19 cellular contexts compared by ENCODE assay signal in genomic region chr19:42362891-42363440, GRCh38. TPM values are rescaled to one million over a fixed set of nuclear protein-coding genes. Genes with fewer than 3 reads are reported as not detected.
DNase-seq lines count a peak whose midpoint lies in the region; ATAC-seq and TF ChIP-seq lines count a peak whose summit lies in the region.
"Had no signal": no experiment of that assay in that cellular context is flagged by ENCODE, and none has a peak within 500 bp of the region (broad histone marks: within the 10 kb centered on the region; RNA-seq: fewer than 3 reads in every experiment).

No MANE protein-coding gene starts in this region.

- no peaks in the 10 kb centered on the region for H4K20me1 ChIP-seq in BLaER1 treated with 17β-estradiol and CSF1 and Interleukin-3, amounts not matched to agents 10 nM and 100 nM
- H4K20me1 ChIP-seq in OCI-LY1 (ENCODE audit: insufficient read depth, low read length) (no peaks in the 10 kb centered on the region), hepatocyte (ENCODE audit: insufficient read depth, poor library complexity, severe bottlenecking) (no peaks in the 10 kb centered on the region)

- H2AFZ ChIP-seq in OCI-LY1 (ENCODE audit: low read length) (no peak overlapping the region), hepatocyte (no peak overlapping the region)
- H2AFZ ChIP-seq: GM23248 had no signal

- H3K9me2 ChIP-seq in OCI-LY1 (ENCODE audit: low read depth, low read length) = no peaks in the 10 kb centered on the region
- H3K9me2 ChIP-seq in hepatocyte (replicated peaks; ENCODE audit: insufficient read depth) = no peaks in the 10 kb centered on the region

- peak overlapping the region; percentile 64 to 90 (median 78) for H3K4me2 ChIP-seq in BLaER1 treated with 17β-estradiol and CSF1 and Interleukin-3, amounts not matched to agents 10 nM and 100 nM
- no peak overlapping the region for H3K4me2 ChIP-seq in OCI-LY1 (ENCODE audit: low read length)
- no peak overlapping the region for H3K4me2 ChIP-seq in hepatocyte

- no peak for ATAC-seq in upper lobe of right lung

- H3K9ac ChIP-seq in BLaER1 treated with 17β-estradiol and CSF1 and Interleukin-3, amounts not matched to agents 10 nM and 100 nM = peak overlapping the region; percentile 8 to 66 (median 46); a peak in 19 of 22 replicates
- no peak overlapping the region for H3K9ac ChIP-seq in OCI-LY1 (ENCODE audit: low read length)
- no peak overlapping the region for H3K9ac ChIP-seq in colonic mucosa (ENCODE audit: low read depth in 2 of 2, low read length in 2 of 2)
- H3K9ac ChIP-seq: GM23248 had no signal

- no peak overlapping the region; a peak in 2 of 20 replicates for H3K4me3 ChIP-seq in BLaER1 treated with 17β-estradiol and CSF1 and Interleukin-3, amounts not matched to agents 10 nM and 100 nM
- H3K4me3 ChIP-seq in OCI-LY1 (ENCODE audit: low read depth, low read length, poor library complexity, severe bottlenecking) = no peak overlapping the region
- no peak overlapping the region for H3K4me3 ChIP-seq in hepatocyte
- no peak overlapping the region for H3K4me3 ChIP-seq in spleen
- no peak overlapping the region for H3K4me3 ChIP-seq in upper lobe of right lung
- H3K4me3 ChIP-seq in colonic mucosa = no peak overlapping the region
- H3K4me3 ChIP-seq: GM23248, SK-N-MC had no signal

- TF ChIP-seq CTCF in OCI-LY1 (IDR thresholded peaks at IDR 0.05; ENCODE audit: low read length) = no peak
- TF ChIP-seq CTCF in hepatocyte (IDR thresholded peaks at IDR 0.05; ENCODE audit: poor library complexity) = no peak
- TF ChIP-seq CTCF in spleen (IDR thresholded peaks at IDR 0.05 in 8 of 11, conservative IDR thresholded peaks at IDR 0.05 in 3 of 11) = no peak
- TF ChIP-seq CTCF in upper lobe of right lung (IDR thresholded peaks at IDR 0.05) = no peak
- TF ChIP-seq CTCF in colonic mucosa (IDR thresholded peaks at IDR 0.05) = no peak

- H3K27me3 ChIP-seq in BLaER1 treated with 17β-estradiol and CSF1 and Interleukin-3, amounts not matched to agents 10 nM and 100 nM = no peaks in the 10 kb centered on the region
- H3K27me3 ChIP-seq in OCI-LY1 (ENCODE audit: insufficient read depth, low read length) (no peaks in the 10 kb centered on the region), hepatocyte (no peaks in the 10 kb centered on the region), spleen (replicated peaks in 1 of 7) (no peaks in the 10 kb centered on the region), upper lobe of right lung (no peaks in the 10 kb centered on the region), colonic mucosa (no peaks in the 10 kb centered on the region)

- peak overlapping the region; percentile 60 to 85 (median 76) for H3K27ac ChIP-seq in BLaER1 treated with 17β-estradiol and CSF1 and Interleukin-3, amounts not matched to agents 10 nM and 100 nM
- H3K27ac ChIP-seq in OCI-LY1 (ENCODE audit: low read depth, low read length, poor library complexity, severe bottlenecking) (peak overlapping the region; percentile 27), hepatocyte (no peak overlapping the region), spleen (peak overlapping the region in 6 of 8 donors; percentile 59 to 83 (median 76)), upper lobe of right lung (no peak overlapping the region), colonic mucosa (no peak overlapping the region)
- H3K27ac ChIP-seq: C4-2B, GM23248, SK-N-MC had no signal

- peaks cover 0 to 10% (median 8%) of the 10 kb centered on the region in 11 experiments; a peak in 15 of 22 replicates for H3K9me3 ChIP-seq in BLaER1 treated with 17β-estradiol and CSF1 and Interleukin-3, amounts not matched to agents 10 nM and 100 nM (replicated peaks in 1 of 11)
- H3K9me3 ChIP-seq in OCI-LY1 (ENCODE audit: low read length) = peaks cover 12% of the 10 kb centered on the region
- no peaks in the 10 kb centered on the region for H3K9me3 ChIP-seq in hepatocyte (ENCODE audit: low read depth)
- H3K9me3 ChIP-seq in spleen = peaks cover 0 to 15% (median 2%) of the 10 kb centered on the region in 8 donors
- H3K9me3 ChIP-seq in upper lobe of right lung = no peaks in the 10 kb centered on the region
- H3K9me3 ChIP-seq in colonic mucosa = no peaks in the 10 kb centered on the region

- H3K79me2 ChIP-seq in OCI-LY1 (ENCODE audit: insufficient read depth, low read length) = no peaks in the 10 kb centered on the region
- no peaks in the 10 kb centered on the region for H3K79me2 ChIP-seq in hepatocyte

- DNase-seq in hepatocyte (ENCODE audit: low spot score) = peak; percentile 1
- no peak for DNase-seq in spleen
- DNase-seq in upper lobe of right lung = no peak
- no peak for DNase-seq in colonic mucosa
- no peak for DNase-seq in OCI-M2 (lab: John Stamatoyannopoulos, UW; ENCODE audit: unreplicated experiment)
- DNase-seq: DMS 273 treated with DMSO at 0.1 percent for 48 hours, DND-41, GM23248, NCI-H1105 treated with DMSO at 0.1 percent for 48 hours, NCI-H1694, NCI-H2081 treated with DMSO at 0.1 percent for 48 hours, NCI-H748 treated with DMSO at 0.1 percent for 48 hours, SHP77 had no signal

- H3K36me3 ChIP-seq in BLaER1 treated with 17β-estradiol and CSF1 and Interleukin-3, amounts not matched to agents 10 nM and 100 nM = peaks cover 5 to 35% (median 16%) of the 10 kb centered on the region in 11 experiments; a peak in 17 of 22 replicates
- H3K36me3 ChIP-seq in OCI-LY1 (ENCODE audit: insufficient read depth, low read length) (peaks cover 19% of the 10 kb centered on the region), hepatocyte (replicated peaks; ENCODE audit: insufficient read depth, low read depth) (no peaks in the 10 kb centered on the region), spleen (peaks cover 0 to 59% (median 10%) of the 10 kb centered on the region in 6 donors), upper lobe of right lung (peaks cover 7% of the 10 kb centered on the region), colonic mucosa (no peaks in the 10 kb centered on the region)

- H3F3A ChIP-seq in OCI-LY1 (ENCODE audit: insufficient read depth, low read length) = no peaks in the 10 kb centered on the region

- intact Hi-C loops in spleen (cut with DNase I; ENCODE audit: low total_unique reads) (no loop called here), upper lobe of right lung (cut with DNase I) (no loop called here), colonic mucosa (cut with DNase I) (no loop called here)

- no peak for TF ChIP-seq POLR2A in spleen (IDR thresholded peaks at IDR 0.05)

- WGBS in hepatocyte (ENCODE audit: low lambda C conversion rate, missing lambda C conversion rate) = 100% methylated on average over 7 of the region's 13 CpGs
- WGBS in spleen, 5 donors = 91 to 96% (median 95%) methylated on average over 12 to 13 of the region's 13 CpGs

- H3K4me1 ChIP-seq in BLaER1 treated with 17β-estradiol and CSF1 and Interleukin-3, amounts not matched to agents 10 nM and 100 nM = peaks cover 41 to 67% (median 55%) of the 10 kb centered on the region in 10 experiments
- H3K4me1 ChIP-seq in OCI-LY1 (ENCODE audit: insufficient read depth, low read length, severe bottlenecking) = peaks cover 18% of the 10 kb centered on the region
- no peaks in the 10 kb centered on the region for H3K4me1 ChIP-seq in hepatocyte (ENCODE audit: insufficient read depth)
- H3K4me1 ChIP-seq in spleen = peaks cover 0 to 37% (median 18%) of the 10 kb centered on the region in 6 donors
- no peaks in the 10 kb centered on the region for H3K4me1 ChIP-seq in upper lobe of right lung
- no peaks in the 10 kb centered on the region for H3K4me1 ChIP-seq in colonic mucosa

RNA-seq across cellular contexts. Expression of gene CNFN, which starts 27.1 kb away (rescaled TPM):
- total RNA-seq in hepatocyte (0.93 TPM in 1 of 2 replicates, not detected in the other), spleen (1 to 10 TPM in 4 of 7 donors, under 1 TPM in 1, not detected in 2; 0.80 to 2.8 (median 2.5) TPM), upper lobe of right lung (0.87 TPM), colonic mucosa (1 to 10 TPM; 4.7 to 5.5 TPM)
- polyA plus RNA-seq in hepatocyte (8.3 and 8.8 TPM in 2 replicates), spleen (10 to 100 TPM; 13.1 to 16.8 (median 15.7) TPM)
- total RNA-seq: A673, GM23248 had no signal

RNA-seq across cellular contexts. Expression of gene MEGF8, which starts 37.5 kb away (rescaled TPM):
- 11.0 and 19.2 TPM in 2 replicates for total RNA-seq in hepatocyte
- polyA plus RNA-seq in hepatocyte = 7.6 and 8.3 TPM in 2 replicates
- total RNA-seq in spleen = 10 to 100 TPM; 15.3 to 26.2 (median 22.5) TPM
- 10 to 100 TPM in 1 of 3 donors, 1 to 10 TPM in 2; 2.3 to 11.0 (median 2.5) TPM for polyA plus RNA-seq in spleen
- total RNA-seq in upper lobe of right lung = 18.4 TPM
- total RNA-seq in colonic mucosa = 10 to 100 TPM; 13.4 to 16.5 TPM

RNA-seq across cellular contexts. Expression of gene TMEM145, which starts 49.9 kb away (rescaled TPM):
- total RNA-seq in hepatocyte = 0.40 TPM in 1 of 2 replicates, not detected in the other
- 0.58 TPM in 1 of 2 replicates, not detected in the other for polyA plus RNA-seq in hepatocyte
- total RNA-seq in spleen = 1 to 10 TPM in 2 of 7 donors, under 1 TPM in 4, not detected in 1; 0.28 to 2.3 (median 0.79) TPM
- under 1 TPM; 0.13 to 0.43 (median 0.21) TPM for polyA plus RNA-seq in spleen
- 0.35 TPM for total RNA-seq in upper lobe of right lung
- under 1 TPM; 0.24 to 0.94 TPM for total RNA-seq in colonic mucosa
- total RNA-seq: G401, GM23248 had no signal
- polyA plus RNA-seq: GM23248 had no signal

Comparison
In these comparisons a context has a peak if more than half of its experiments do, and no peak if none do; other contexts are left out.
1. H3K27ac ChIP-seq: peak in BLaER1 treated with 17β-estradiol and CSF1 and Interleukin-3, amounts not matched to agents 10 nM and 100 nM (11 of 11), OCI-LY1 (single experiment) and spleen (6 of 8); none in hepatocyte (single experiment), upper lobe of right lung (single experiment) and colonic mucosa (single experiment).
2. H3K4me2 ChIP-seq: peak in BLaER1 treated with 17β-estradiol and CSF1 and Interleukin-3, amounts not matched to agents 10 nM and 100 nM (11 of 11); none in OCI-LY1 (single experiment) and hepatocyte (single experiment).
3. H3K9ac ChIP-seq: peak in BLaER1 treated with 17β-estradiol and CSF1 and Interleukin-3, amounts not matched to agents 10 nM and 100 nM (11 of 11); none in OCI-LY1 (single experiment) and colonic mucosa (0 of 2).